In genomic region chr12:53379389-53380103, GRCh38 we compare ENCODE assay signal across 1 cellular context.
A peak's percentile ranks its signal among the peaks of the same experiment; 100 is the strongest.
TF ChIP-seq lines count a peak whose summit lies in the region.

No MANE protein-coding gene starts in this region.

TF ChIP-seq in GM12878, 131 proteins besides CTCF, POLR2A, EP300 and RAD21 (continued from another document and continues in another):
- TF ChIP-seq CHD4 (IDR thresholded peaks at IDR 0.05): no peak
- peak; percentile 42; the same call in 1 of the 2 replicates for TF ChIP-seq RFX5 (IDR thresholded peaks at IDR 0.05; ENCODE audit: low read depth, low read length)
- TF ChIP-seq MTA3 (IDR thresholded peaks at IDR 0.05; ENCODE audit: borderline replicate concordance, low read length): no peak
- no peak for TF ChIP-seq GATAD2B (conservative IDR thresholded peaks at IDR 0.05; ENCODE audit: low read depth)
- TF ChIP-seq SP1 (IDR thresholded peaks at IDR 0.05; ENCODE audit: low read depth, low read length): peak; percentile 97
- TF ChIP-seq NRF1 (conservative IDR thresholded peaks at IDR 0.05; ENCODE audit: low read depth, low read length): no peak
- TF ChIP-seq BHLHE40 (IDR thresholded peaks at IDR 0.05; ENCODE audit: borderline replicate concordance in 1 of 2, low read depth in 2 of 2, low read length in 1 of 2): peak; percentile 30 to 56; a peak in 1 of 4 replicates
- no peak for TF ChIP-seq NFIC (IDR thresholded peaks at IDR 0.05; ENCODE audit: low read depth, low read length)
- TF ChIP-seq SMC3 (IDR thresholded peaks at IDR 0.05; ENCODE audit: borderline replicate concordance, low read length): no peak
- no peak for TF ChIP-seq RELA (IDR thresholded peaks at IDR 0.05; ENCODE audit: borderline replicate concordance, partially characterized antibody)
- peak; percentile 28 for TF ChIP-seq HCFC1 (IDR thresholded peaks at IDR 0.05; ENCODE audit: low read length)
- no peak for TF ChIP-seq TARDBP (IDR thresholded peaks at IDR 0.05; ENCODE audit: borderline replicate concordance)
- TF ChIP-seq FOXM1 (IDR thresholded peaks at IDR 0.05; ENCODE audit: low read depth, low read length): peak; percentile 75
- no peak for TF ChIP-seq RCOR1 (conservative IDR thresholded peaks at IDR 0.05; ENCODE audit: low read depth, low read length)
- TF ChIP-seq IRF3 (IDR thresholded peaks at IDR 0.05): peak; percentile 99
- TF ChIP-seq HDAC6 (IDR thresholded peaks at IDR 0.05; ENCODE audit: unreplicated experiment): no peak
- TF ChIP-seq MTA2 (IDR thresholded peaks at IDR 0.05; ENCODE audit: low read depth): no peak
- TF ChIP-seq MLLT1 (IDR thresholded peaks at IDR 0.05): no peak
- TF ChIP-seq, protein P1, sequence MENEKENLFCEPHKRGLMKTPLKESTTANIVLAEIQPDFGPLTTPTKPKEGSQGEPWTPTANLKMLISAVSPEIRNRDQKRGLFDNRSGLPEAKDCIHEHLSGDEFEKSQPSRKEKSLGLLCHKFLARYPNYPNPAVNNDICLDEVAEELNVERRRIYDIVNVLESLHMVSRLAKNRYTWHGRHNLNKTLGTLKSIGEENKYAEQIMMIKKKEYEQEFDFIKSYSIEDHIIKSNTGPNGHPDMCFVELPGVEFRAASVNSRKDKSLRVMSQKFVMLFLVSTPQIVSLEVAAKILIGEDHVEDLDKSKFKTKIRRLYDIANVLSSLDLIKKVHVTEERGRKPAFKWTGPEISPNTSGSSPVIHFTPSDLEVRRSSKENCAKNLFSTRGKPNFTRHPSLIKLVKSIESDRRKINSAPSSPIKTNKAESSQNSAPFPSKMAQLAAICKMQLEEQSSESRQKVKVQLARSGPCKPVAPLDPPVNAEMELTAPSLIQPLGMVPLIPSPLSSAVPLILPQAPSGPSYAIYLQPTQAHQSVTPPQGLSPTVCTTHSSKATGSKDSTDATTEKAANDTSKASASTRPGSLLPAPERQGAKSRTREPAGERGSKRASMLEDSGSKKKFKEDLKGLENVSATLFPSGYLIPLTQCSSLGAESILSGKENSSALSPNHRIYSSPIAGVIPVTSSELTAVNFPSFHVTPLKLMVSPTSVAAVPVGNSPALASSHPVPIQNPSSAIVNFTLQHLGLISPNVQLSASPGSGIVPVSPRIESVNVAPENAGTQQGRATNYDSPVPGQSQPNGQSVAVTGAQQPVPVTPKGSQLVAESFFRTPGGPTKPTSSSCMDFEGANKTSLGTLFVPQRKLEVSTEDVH (IDR thresholded peaks at IDR 0.05; ENCODE audit: low read depth, partially characterized antibody): peak; percentile 67
- TF ChIP-seq, protein P2, sequence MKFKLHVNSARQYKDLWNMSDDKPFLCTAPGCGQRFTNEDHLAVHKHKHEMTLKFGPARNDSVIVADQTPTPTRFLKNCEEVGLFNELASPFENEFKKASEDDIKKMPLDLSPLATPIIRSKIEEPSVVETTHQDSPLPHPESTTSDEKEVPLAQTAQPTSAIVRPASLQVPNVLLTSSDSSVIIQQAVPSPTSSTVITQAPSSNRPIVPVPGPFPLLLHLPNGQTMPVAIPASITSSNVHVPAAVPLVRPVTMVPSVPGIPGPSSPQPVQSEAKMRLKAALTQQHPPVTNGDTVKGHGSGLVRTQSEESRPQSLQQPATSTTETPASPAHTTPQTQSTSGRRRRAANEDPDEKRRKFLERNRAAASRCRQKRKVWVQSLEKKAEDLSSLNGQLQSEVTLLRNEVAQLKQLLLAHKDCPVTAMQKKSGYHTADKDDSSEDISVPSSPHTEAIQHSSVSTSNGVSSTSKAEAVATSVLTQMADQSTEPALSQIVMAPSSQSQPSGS (IDR thresholded peaks at IDR 0.05; ENCODE audit: low read length): no peak
- TF ChIP-seq POLR2AphosphoS5 (IDR thresholded peaks at IDR 0.05; ENCODE audit: low read length): peak; percentile 99
- peak; percentile 100 for TF ChIP-seq DPF2 (IDR thresholded peaks at IDR 0.05)
- TF ChIP-seq ZNF384 (IDR thresholded peaks at IDR 0.05; ENCODE audit: borderline replicate concordance, low read depth, low read length): no peak
- TF ChIP-seq TBL1XR1 (IDR thresholded peaks at IDR 0.05; ENCODE audit: low read depth, low read length): no peak
- no peak for TF ChIP-seq IKZF1 (conservative IDR thresholded peaks at IDR 0.05)
- 0 out of 2 replicates have a peak, but pooled peaks have one; percentile 25 for TF ChIP-seq CBFB (IDR thresholded peaks at IDR 0.05; ENCODE audit: low read depth)
- TF ChIP-seq, protein P3, sequence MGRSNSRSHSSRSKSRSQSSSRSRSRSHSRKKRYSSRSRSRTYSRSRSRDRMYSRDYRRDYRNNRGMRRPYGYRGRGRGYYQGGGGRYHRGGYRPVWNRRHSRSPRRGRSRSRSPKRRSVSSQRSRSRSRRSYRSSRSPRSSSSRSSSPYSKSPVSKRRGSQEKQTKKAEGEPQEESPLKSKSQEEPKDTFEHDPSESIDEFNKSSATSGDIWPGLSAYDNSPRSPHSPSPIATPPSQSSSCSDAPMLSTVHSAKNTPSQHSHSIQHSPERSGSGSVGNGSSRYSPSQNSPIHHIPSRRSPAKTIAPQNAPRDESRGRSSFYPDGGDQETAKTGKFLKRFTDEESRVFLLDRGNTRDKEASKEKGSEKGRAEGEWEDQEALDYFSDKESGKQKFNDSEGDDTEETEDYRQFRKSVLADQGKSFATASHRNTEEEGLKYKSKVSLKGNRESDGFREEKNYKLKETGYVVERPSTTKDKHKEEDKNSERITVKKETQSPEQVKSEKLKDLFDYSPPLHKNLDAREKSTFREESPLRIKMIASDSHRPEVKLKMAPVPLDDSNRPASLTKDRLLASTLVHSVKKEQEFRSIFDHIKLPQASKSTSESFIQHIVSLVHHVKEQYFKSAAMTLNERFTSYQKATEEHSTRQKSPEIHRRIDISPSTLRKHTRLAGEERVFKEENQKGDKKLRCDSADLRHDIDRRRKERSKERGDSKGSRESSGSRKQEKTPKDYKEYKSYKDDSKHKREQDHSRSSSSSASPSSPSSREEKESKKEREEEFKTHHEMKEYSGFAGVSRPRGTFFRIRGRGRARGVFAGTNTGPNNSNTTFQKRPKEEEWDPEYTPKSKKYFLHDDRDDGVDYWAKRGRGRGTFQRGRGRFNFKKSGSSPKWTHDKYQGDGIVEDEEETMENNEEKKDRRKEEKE (IDR thresholded peaks at IDR 0.05): no peak
- TF ChIP-seq FOXK2 (IDR thresholded peaks at IDR 0.05): peak; percentile 69
- TF ChIP-seq, protein P4, sequence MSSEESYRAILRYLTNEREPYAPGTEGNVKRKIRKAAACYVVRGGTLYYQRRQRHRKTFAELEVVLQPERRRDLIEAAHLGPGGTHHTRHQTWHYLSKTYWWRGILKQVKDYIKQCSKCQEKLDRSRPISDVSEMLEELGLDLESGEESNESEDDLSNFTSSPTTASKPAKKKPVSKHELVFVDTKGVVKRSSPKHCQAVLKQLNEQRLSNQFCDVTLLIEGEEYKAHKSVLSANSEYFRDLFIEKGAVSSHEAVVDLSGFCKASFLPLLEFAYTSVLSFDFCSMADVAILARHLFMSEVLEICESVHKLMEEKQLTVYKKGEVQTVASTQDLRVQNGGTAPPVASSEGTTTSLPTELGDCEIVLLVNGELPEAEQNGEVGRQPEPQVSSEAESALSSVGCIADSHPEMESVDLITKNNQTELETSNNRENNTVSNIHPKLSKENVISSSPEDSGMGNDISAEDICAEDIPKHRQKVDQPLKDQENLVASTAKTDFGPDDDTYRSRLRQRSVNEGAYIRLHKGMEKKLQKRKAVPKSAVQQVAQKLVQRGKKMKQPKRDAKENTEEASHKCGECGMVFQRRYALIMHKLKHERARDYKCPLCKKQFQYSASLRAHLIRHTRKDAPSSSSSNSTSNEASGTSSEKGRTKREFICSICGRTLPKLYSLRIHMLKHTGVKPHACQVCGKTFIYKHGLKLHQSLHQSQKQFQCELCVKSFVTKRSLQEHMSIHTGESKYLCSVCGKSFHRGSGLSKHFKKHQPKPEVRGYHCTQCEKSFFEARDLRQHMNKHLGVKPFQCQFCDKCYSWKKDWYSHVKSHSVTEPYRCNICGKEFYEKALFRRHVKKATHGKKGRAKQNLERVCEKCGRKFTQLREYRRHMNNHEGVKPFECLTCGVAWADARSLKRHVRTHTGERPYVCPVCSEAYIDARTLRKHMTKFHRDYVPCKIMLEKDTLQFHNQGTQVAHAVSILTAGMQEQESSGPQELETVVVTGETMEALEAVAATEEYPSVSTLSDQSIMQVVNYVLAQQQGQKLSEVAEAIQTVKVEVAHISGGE (CRISPR knock-in tag; IDR thresholded peaks at IDR 0.05): no peak
- TF ChIP-seq ESRRA (IDR thresholded peaks at IDR 0.05; ENCODE audit: low read length): no peak
- TF ChIP-seq NFYA (IDR thresholded peaks at IDR 0.05; ENCODE audit: borderline replicate concordance, low read depth, low read length): peak; percentile 78
- TF ChIP-seq ZNF274 (IDR thresholded peaks at IDR 0.05; ENCODE audit: insufficient read depth, insufficient read length): no peak
- no peak for TF ChIP-seq CBX3 (IDR thresholded peaks at IDR 0.05; ENCODE audit: borderline replicate concordance, low read depth)
- TF ChIP-seq SREBF2 (IDR thresholded peaks at IDR 0.05; ENCODE audit: low read length): no peak
- TF ChIP-seq SIX5 (IDR thresholded peaks at IDR 0.05; ENCODE audit: low read depth, low read length, severe bottlenecking): no peak
- TF ChIP-seq IRF4 (IDR thresholded peaks at IDR 0.05; ENCODE audit: low read depth, low read length): 0 out of 2 replicates have a peak, but pooled peaks have one; percentile 4
- peak; percentile 97 for TF ChIP-seq YY1 (IDR thresholded peaks at IDR 0.05; ENCODE audit: low read depth, low read length)
- TF ChIP-seq STAT3 (IDR thresholded peaks at IDR 0.05; ENCODE audit: low read depth, low read length): no peak
- peak; percentile 99 for TF ChIP-seq CEBPZ (IDR thresholded peaks at IDR 0.05; ENCODE audit: low read depth, low read length)
- TF ChIP-seq HDGF (IDR thresholded peaks at IDR 0.05): peak; percentile 88
- no peak for TF ChIP-seq ZNF592 (IDR thresholded peaks at IDR 0.05)
- TF ChIP-seq NBN (IDR thresholded peaks at IDR 0.05): no peak
- 0 out of 2 replicates have a peak, but pooled peaks have one; percentile 4 for TF ChIP-seq PAX5 (IDR thresholded peaks at IDR 0.05; ENCODE audit: borderline replicate concordance, low read depth, low read length)
